ENCODE assay signal across 1 cellular context in the genomic region with DNA sequence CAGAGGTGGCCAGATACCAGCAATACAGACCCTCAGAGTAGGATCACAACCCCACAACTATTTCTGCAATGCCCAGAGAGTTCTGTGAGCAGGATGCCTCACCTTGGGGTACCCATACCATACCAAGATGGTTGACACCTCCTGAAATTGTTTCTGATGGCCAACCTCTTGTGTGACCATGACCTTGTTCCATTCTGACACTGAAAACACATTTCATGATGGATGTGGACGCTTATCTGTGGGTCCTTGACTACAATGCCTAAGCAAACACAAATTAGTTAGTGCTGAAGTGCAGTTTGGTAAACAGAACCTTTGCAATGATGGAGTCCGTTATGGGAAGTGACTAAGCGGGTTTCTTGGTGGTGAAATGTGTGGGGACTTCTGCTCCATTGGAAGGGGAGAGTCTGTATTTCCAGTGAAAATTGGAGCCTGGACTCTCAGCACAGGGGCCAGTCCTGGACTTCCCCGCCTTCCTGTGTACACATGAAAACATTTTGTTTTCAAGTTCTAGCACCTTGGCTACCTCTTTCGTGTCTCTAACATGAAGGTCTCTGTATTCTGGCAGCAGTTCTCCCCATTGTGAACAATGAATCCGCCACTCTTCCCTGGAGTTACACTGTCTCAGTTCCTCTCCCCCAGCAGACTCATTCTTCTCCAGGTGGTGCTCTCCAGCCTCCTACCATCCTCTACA.
TF ChIP-seq lines count a peak whose summit lies in the region.

No MANE protein-coding gene starts in this region.

TF ChIP-seq in HepG2, 621 proteins besides CTCF, POLR2A, EP300 and RAD21 (continues in another document):
- TF ChIP-seq, protein P1, sequence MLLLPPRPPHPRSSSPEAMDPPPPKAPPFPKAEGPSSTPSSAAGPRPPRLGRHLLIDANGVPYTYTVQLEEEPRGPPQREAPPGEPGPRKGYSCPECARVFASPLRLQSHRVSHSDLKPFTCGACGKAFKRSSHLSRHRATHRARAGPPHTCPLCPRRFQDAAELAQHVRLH (CRISPR knock-in tag; IDR thresholded peaks at IDR 0.05; ENCODE audit: borderline replicate concordance, low read depth) = peak; percentile 85
- TF ChIP-seq, protein P2, sequence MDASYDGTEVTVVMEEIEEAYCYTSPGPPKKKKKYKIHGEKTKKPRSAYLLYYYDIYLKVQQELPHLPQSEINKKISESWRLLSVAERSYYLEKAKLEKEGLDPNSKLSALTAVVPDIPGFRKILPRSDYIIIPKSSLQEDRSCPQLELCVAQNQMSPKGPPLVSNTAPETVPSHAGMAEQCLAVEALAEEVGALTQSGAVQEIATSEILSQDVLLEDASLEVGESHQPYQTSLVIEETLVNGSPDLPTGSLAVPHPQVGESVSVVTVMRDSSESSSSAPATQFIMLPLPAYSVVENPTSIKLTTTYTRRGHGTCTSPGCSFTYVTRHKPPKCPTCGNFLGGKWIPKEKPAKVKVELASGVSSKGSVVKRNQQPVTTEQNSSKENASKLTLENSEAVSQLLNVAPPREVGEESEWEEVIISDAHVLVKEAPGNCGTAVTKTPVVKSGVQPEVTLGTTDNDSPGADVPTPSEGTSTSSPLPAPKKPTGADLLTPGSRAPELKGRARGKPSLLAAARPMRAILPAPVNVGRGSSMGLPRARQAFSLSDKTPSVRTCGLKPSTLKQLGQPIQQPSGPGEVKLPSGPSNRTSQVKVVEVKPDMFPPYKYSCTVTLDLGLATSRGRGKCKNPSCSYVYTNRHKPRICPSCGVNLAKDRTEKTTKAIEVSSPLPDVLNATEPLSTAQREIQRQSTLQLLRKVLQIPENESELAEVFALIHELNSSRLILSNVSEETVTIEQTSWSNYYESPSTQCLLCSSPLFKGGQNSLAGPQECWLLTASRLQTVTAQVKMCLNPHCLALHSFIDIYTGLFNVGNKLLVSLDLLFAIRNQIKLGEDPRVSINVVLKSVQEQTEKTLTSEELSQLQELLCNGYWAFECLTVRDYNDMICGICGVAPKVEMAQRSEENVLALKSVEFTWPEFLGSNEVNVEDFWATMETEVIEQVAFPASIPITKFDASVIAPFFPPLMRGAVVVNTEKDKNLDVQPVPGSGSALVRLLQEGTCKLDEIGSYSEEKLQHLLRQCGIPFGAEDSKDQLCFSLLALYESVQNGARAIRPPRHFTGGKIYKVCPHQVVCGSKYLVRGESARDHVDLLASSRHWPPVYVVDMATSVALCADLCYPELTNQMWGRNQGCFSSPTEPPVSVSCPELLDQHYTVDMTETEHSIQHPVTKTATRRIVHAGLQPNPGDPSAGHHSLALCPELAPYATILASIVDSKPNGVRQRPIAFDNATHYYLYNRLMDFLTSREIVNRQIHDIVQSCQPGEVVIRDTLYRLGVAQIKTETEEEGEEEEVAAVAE (CRISPR knock-in tag; IDR thresholded peaks at IDR 0.05; ENCODE audit: borderline replicate concordance) = peak; percentile 76
- TF ChIP-seq, protein P3, sequence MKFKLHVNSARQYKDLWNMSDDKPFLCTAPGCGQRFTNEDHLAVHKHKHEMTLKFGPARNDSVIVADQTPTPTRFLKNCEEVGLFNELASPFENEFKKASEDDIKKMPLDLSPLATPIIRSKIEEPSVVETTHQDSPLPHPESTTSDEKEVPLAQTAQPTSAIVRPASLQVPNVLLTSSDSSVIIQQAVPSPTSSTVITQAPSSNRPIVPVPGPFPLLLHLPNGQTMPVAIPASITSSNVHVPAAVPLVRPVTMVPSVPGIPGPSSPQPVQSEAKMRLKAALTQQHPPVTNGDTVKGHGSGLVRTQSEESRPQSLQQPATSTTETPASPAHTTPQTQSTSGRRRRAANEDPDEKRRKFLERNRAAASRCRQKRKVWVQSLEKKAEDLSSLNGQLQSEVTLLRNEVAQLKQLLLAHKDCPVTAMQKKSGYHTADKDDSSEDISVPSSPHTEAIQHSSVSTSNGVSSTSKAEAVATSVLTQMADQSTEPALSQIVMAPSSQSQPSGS (CRISPR knock-in tag; IDR thresholded peaks at IDR 0.05) = peak; percentile 92
- peak; percentile 99 for TF ChIP-seq MIXL1 (CRISPR knock-in tag; IDR thresholded peaks at IDR 0.05)
- TF ChIP-seq ZNF772 (CRISPR knock-in tag; IDR thresholded peaks at IDR 0.05) = peak; percentile 50; the same call in 1 of the 2 replicates
- TF ChIP-seq ZNF446 (CRISPR knock-in tag; IDR thresholded peaks at IDR 0.05) = no peak
- TF ChIP-seq RBAK (CRISPR knock-in tag; IDR thresholded peaks at IDR 0.05) = no peak
- TF ChIP-seq, protein P4, sequence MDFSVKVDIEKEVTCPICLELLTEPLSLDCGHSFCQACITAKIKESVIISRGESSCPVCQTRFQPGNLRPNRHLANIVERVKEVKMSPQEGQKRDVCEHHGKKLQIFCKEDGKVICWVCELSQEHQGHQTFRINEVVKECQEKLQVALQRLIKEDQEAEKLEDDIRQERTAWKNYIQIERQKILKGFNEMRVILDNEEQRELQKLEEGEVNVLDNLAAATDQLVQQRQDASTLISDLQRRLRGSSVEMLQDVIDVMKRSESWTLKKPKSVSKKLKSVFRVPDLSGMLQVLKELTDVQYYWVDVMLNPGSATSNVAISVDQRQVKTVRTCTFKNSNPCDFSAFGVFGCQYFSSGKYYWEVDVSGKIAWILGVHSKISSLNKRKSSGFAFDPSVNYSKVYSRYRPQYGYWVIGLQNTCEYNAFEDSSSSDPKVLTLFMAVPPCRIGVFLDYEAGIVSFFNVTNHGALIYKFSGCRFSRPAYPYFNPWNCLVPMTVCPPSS (IDR thresholded peaks at IDR 0.05) = no peak
- TF ChIP-seq, protein P5, sequence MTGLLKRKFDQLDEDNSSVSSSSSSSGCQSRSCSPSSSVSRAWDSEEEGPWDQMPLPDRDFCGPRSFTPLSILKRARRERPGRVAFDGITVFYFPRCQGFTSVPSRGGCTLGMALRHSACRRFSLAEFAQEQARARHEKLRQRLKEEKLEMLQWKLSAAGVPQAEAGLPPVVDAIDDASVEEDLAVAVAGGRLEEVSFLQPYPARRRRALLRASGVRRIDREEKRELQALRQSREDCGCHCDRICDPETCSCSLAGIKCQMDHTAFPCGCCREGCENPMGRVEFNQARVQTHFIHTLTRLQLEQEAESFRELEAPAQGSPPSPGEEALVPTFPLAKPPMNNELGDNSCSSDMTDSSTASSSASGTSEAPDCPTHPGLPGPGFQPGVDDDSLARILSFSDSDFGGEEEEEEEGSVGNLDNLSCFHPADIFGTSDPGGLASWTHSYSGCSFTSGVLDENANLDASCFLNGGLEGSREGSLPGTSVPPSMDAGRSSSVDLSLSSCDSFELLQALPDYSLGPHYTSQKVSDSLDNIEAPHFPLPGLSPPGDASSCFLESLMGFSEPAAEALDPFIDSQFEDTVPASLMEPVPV (CRISPR knock-in tag; IDR thresholded peaks at IDR 0.05) = no peak
- TF ChIP-seq ZFP36L2 (CRISPR knock-in tag; IDR thresholded peaks at IDR 0.05) = 0 out of 2 replicates have a peak, but pooled peaks have one; percentile 16
- no peak for TF ChIP-seq ZNF34 (CRISPR knock-in tag; IDR thresholded peaks at IDR 0.05; ENCODE audit: borderline replicate concordance)
- TF ChIP-seq, protein P6, sequence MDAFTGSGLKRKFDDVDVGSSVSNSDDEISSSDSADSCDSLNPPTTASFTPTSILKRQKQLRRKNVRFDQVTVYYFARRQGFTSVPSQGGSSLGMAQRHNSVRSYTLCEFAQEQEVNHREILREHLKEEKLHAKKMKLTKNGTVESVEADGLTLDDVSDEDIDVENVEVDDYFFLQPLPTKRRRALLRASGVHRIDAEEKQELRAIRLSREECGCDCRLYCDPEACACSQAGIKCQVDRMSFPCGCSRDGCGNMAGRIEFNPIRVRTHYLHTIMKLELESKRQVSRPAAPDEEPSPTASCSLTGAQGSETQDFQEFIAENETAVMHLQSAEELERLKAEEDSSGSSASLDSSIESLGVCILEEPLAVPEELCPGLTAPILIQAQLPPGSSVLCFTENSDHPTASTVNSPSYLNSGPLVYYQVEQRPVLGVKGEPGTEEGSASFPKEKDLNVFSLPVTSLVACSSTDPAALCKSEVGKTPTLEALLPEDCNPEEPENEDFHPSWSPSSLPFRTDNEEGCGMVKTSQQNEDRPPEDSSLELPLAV (CRISPR knock-in tag; conservative IDR thresholded peaks at IDR 0.05; ENCODE audit: low read depth) = no peak
- TF ChIP-seq, protein P7, sequence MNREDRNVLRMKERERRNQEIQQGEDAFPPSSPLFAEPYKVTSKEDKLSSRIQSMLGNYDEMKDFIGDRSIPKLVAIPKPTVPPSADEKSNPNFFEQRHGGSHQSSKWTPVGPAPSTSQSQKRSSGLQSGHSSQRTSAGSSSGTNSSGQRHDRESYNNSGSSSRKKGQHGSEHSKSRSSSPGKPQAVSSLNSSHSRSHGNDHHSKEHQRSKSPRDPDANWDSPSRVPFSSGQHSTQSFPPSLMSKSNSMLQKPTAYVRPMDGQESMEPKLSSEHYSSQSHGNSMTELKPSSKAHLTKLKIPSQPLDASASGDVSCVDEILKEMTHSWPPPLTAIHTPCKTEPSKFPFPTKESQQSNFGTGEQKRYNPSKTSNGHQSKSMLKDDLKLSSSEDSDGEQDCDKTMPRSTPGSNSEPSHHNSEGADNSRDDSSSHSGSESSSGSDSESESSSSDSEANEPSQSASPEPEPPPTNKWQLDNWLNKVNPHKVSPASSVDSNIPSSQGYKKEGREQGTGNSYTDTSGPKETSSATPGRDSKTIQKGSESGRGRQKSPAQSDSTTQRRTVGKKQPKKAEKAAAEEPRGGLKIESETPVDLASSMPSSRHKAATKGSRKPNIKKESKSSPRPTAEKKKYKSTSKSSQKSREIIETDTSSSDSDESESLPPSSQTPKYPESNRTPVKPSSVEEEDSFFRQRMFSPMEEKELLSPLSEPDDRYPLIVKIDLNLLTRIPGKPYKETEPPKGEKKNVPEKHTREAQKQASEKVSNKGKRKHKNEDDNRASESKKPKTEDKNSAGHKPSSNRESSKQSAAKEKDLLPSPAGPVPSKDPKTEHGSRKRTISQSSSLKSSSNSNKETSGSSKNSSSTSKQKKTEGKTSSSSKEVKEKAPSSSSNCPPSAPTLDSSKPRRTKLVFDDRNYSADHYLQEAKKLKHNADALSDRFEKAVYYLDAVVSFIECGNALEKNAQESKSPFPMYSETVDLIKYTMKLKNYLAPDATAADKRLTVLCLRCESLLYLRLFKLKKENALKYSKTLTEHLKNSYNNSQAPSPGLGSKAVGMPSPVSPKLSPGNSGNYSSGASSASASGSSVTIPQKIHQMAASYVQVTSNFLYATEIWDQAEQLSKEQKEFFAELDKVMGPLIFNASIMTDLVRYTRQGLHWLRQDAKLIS (CRISPR knock-in tag; IDR thresholded peaks at IDR 0.05) = peak; percentile 87; the same call in 1 of the 2 replicates
- TF ChIP-seq, protein P8, sequence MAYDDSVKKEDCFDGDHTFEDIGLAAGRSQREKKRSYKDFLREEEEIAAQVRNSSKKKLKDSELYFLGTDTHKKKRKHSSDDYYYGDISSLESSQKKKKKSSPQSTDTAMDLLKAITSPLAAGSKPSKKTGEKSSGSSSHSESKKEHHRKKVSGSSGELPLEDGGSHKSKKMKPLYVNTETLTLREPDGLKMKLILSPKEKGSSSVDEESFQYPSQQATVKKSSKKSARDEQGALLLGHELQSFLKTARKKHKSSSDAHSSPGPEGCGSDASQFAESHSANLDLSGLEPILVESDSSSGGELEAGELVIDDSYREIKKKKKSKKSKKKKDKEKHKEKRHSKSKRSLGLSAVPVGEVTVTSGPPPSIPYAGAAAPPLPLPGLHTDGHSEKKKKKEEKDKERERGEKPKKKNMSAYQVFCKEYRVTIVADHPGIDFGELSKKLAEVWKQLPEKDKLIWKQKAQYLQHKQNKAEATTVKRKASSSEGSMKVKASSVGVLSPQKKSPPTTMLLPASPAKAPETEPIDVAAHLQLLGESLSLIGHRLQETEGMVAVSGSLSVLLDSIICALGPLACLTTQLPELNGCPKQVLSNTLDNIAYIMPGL (CRISPR knock-in tag; IDR thresholded peaks at IDR 0.05; ENCODE audit: borderline replicate concordance in 1 of 2, low read depth in 1 of 2) = peak in 1 of 2 experiments; percentile 28; a peak in 2 of 4 replicates
- TF ChIP-seq ZBTB3 (CRISPR knock-in tag; IDR thresholded peaks at IDR 0.05; ENCODE audit: borderline replicate concordance, low read depth) = peak; percentile 79; the same call in 1 of the 2 replicates
- TF ChIP-seq, protein P9, sequence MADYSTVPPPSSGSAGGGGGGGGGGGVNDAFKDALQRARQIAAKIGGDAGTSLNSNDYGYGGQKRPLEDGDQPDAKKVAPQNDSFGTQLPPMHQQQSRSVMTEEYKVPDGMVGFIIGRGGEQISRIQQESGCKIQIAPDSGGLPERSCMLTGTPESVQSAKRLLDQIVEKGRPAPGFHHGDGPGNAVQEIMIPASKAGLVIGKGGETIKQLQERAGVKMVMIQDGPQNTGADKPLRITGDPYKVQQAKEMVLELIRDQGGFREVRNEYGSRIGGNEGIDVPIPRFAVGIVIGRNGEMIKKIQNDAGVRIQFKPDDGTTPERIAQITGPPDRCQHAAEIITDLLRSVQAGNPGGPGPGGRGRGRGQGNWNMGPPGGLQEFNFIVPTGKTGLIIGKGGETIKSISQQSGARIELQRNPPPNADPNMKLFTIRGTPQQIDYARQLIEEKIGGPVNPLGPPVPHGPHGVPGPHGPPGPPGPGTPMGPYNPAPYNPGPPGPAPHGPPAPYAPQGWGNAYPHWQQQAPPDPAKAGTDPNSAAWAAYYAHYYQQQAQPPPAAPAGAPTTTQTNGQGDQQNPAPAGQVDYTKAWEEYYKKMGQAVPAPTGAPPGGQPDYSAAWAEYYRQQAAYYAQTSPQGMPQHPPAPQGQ (CRISPR knock-in tag; IDR thresholded peaks at IDR 0.05; ENCODE audit: borderline replicate concordance) = peak; percentile 92; the same call in 1 of the 2 replicates
- TF ChIP-seq, protein P10, sequence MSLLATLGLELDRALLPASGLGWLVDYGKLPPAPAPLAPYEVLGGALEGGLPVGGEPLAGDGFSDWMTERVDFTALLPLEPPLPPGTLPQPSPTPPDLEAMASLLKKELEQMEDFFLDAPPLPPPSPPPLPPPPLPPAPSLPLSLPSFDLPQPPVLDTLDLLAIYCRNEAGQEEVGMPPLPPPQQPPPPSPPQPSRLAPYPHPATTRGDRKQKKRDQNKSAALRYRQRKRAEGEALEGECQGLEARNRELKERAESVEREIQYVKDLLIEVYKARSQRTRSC (CRISPR knock-in tag; IDR thresholded peaks at IDR 0.05; ENCODE audit: low read depth) = no peak
- TF ChIP-seq, protein P11, sequence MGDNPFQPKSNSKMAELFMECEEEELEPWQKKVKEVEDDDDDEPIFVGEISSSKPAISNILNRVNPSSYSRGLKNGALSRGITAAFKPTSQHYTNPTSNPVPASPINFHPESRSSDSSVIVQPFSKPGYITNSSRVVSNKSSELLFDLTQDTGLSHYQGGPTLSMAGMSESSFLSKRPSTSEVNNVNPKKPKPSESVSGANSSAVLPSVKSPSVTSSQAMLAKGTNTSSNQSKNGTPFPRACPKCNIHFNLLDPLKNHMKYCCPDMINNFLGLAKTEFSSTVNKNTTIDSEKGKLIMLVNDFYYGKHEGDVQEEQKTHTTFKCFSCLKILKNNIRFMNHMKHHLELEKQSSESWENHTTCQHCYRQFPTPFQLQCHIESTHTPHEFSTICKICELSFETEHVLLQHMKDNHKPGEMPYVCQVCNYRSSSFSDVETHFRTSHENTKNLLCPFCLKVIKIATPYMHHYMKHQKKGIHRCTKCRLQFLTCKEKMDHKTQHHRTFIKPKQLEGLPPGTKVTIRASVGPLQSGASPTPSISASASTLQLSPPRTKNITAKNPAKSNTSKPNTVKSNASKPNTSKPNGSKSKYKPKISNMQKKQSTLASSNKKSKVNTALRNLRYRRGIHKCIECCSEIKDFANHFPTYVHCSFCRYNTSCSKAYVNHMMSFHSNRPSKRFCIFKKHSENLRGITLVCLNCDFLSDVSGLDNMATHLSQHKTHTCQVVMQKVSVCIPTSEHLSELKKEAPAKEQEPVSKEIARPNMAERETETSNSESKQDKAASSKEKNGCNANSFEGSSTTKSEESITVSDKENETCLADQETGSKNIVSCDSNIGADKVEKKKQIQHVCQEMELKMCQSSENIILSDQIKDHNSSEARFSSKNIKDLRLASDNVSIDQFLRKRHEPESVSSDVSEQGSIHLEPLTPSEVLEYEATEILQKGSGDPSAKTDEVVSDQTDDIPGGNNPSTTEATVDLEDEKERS (CRISPR knock-in tag; IDR thresholded peaks at IDR 0.05) = peak; percentile 94
- no peak; the same call in 1 of the 2 replicates for TF ChIP-seq PRMT3 (CRISPR knock-in tag; IDR thresholded peaks at IDR 0.05; ENCODE audit: borderline replicate concordance, low read depth)
- TF ChIP-seq ZNF7 (CRISPR knock-in tag; IDR thresholded peaks at IDR 0.05) = no peak
- peak; percentile 93 for TF ChIP-seq SOX13 (IDR thresholded peaks at IDR 0.05)
- TF ChIP-seq SOX13 (CRISPR knock-in tag; conservative IDR thresholded peaks at IDR 0.05 in 1 of 2, IDR thresholded peaks at IDR 0.05 in 1 of 2) = peak in 1 of 2 experiments; percentile 99; a peak in 2 of 4 replicates
- TF ChIP-seq ZNF891 (CRISPR knock-in tag; IDR thresholded peaks at IDR 0.05) = no peak
- TF ChIP-seq MAFF (IDR thresholded peaks at IDR 0.05; ENCODE audit: low read depth, low read length) = peak; percentile 72
